In the genomic region with DNA sequence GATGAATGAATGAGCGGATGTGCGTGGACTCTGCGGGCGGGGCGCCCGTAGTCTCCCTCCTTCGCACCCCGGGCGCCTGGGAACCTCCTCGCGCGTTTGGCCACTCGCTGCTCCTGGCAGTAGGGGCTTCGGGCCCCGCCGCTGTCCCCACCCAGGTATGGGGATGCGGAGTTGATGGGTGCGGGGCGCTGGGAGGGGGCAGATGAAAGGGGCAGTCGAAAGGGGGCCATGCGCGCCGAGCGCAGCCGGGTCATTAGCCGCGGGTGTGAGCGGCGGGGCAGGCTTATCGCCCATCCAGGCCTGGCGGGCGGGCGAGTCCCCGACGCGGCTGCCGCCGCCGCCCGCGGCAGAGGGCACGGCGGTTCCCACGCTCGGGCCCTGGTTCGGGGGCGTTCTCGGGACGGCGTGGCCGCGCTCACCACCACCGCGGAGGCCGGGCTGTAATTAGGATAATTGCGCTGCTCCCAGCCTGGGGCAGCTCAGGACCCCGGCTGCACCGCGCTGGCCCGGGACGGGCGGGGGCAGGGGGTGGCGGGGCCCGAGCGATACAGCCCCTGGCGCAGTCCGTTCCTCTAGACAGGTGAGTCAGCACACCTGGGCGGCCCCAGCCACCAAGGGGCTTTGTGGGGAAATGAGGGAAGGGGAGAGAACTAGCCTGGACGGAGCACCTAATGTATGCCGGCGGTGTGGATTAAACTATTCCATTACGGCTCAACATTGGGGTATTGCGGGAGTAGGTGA, we compare ENCODE assay signal across 14 cellular contexts. TPM values are rescaled to one million over a fixed set of nuclear protein-coding genes. Genes with fewer than 3 reads are reported as not detected.
DNase-seq lines count a peak whose midpoint lies in the region; ATAC-seq and TF ChIP-seq lines count a peak whose summit lies in the region.
"Had no signal": no experiment of that assay in that cellular context is flagged by ENCODE, and none has a peak within 500 bp of the region (broad histone marks: within the 10 kb centered on the region; RNA-seq: fewer than 3 reads in every experiment).

No MANE protein-coding gene starts in this region.

- DNase-seq in NCI-H146 (lab: John Stamatoyannopoulos, UW) (peak; percentile 2), NCI-H146 treated with DMSO at 0.1 percent for 48 hours (lab: John Stamatoyannopoulos, UW; ENCODE audit: unreplicated experiment) (no peak), ascending aorta (ENCODE audit: low spot score in 2 of 2) (no peak), iPS DF 6.9 (ENCODE audit: low read depth, low spot score) (no peak), skeletal muscle cell (ENCODE audit: low read depth) (no peak), pons (ENCODE audit: low spot score) (no peak)
- DNase-seq: activated naive CD4-positive, alpha-beta T cell treated with anti-CD3 and anti-CD28 coated beads, Interleukin-2, amount 50 U/mL, for 16 hours; NCI-H187 treated with DMSO at 0.1 percent for 48 hours; PC-3; stimulated activated CD4-positive, alpha-beta T cell treated with anti-CD3 and anti-CD28 coated beads, Interleukin-15, amount 100 ng/mL, for 24 hours had no signal

- intact Hi-C loops in ascending aorta (cut with DNase I) = no loop called here

- H3K4me1 ChIP-seq in ascending aorta = no peaks in the 10 kb centered on the region
- peaks cover 3% of the 10 kb centered on the region; the same call in 1 of the 2 replicates for H3K4me1 ChIP-seq in iPS DF 6.9 (ENCODE audit: control insufficient read depth, insufficient read depth, low read length)

- peak overlapping the region; percentile 38 to 45 for H3K4me3 ChIP-seq in ascending aorta
- H3K4me3 ChIP-seq in iPS DF 6.9 (ENCODE audit: low read length) = peak overlapping the region; percentile 45; the same call in 1 of the 2 replicates
- H3K4me3 ChIP-seq in skeletal muscle cell (ENCODE audit: low read depth, low read length) = peak overlapping the region; percentile 13

- H3K9me3 ChIP-seq in ascending aorta = no peaks in the 10 kb centered on the region
- no peaks in the 10 kb centered on the region for H3K9me3 ChIP-seq in iPS DF 6.9 (ENCODE audit: control insufficient read depth, insufficient read depth, low read length)

- ATAC-seq in HG03159 (IDR thresholded peaks at IDR 0.05; ENCODE audit: unreplicated experiment) (no peak), HG02938 (IDR thresholded peaks at IDR 0.05; ENCODE audit: unreplicated experiment) (no peak)
- ATAC-seq: PC-3 had no signal

- no peak overlapping the region for H3K27ac ChIP-seq in ascending aorta
- H3K27ac ChIP-seq in iPS DF 6.9 (ENCODE audit: low read length) = no peak overlapping the region
- H3K27ac ChIP-seq: 22Rv1, VCaP had no signal

- no peak for TF ChIP-seq CTCF in ascending aorta (IDR thresholded peaks at IDR 0.05)

- WGBS in iPS DF 6.9 (ENCODE audit: insufficient coverage, insufficient read length) = no CpG with 5 or more reads among the region's 73 CpGs

- H3K36me3 ChIP-seq in ascending aorta = no peaks in the 10 kb centered on the region
- H3K36me3 ChIP-seq in iPS DF 6.9 (ENCODE audit: control insufficient read depth, insufficient read depth, low read length) = no peaks in the 10 kb centered on the region

- H3K27me3 ChIP-seq in ascending aorta = peaks cover 5% of the 10 kb centered on the region
- H3K27me3 ChIP-seq in iPS DF 6.9 (ENCODE audit: control insufficient read depth, insufficient read depth, low read length) = peaks cover 7% of the 10 kb centered on the region; the same call in 1 of the 2 replicates

RNA-seq across cellular contexts. Expression of a gene that starts 22.1 kb away (rescaled TPM):
- 47.6 TPM for total RNA-seq in ascending aorta
